Comparison of ENCODE assay signal across 21 cellular contexts in the genomic region with DNA sequence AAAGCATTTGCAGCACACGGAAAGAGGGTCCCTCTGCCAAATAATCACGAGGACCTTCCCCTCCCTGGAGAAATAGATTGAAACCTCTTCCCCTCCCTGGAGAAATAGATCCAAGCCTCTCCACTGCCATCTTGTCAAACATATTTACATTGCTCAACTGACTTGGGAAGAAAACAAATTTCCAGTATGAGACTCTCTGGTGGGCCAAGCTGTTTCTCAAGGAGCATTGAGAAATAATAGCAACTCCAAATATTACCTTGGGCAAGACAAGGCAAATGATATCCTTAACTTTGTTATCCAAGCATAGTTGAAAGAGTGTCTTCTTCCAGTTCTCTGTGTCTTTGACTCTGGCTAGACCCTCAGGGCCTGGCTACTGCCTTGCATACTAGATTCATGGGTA. TPM values are rescaled to one million over a fixed set of nuclear protein-coding genes. Genes with fewer than 3 reads are reported as not detected.
DNase-seq lines count a peak whose midpoint lies in the region; ATAC-seq and TF ChIP-seq lines count a peak whose summit lies in the region.
"Had no signal": no experiment of that assay in that cellular context is flagged by ENCODE, and none has a peak within 500 bp of the region (broad histone marks: within the 10 kb centered on the region; RNA-seq: fewer than 3 reads in every experiment).

No MANE protein-coding gene starts in this region.

- intact Hi-C loops in sciatic nerve (cut with DNase I): no loop called here

- H2AK5ac ChIP-seq in mesenchymal stem cell (ENCODE audit: low read length, severe bottlenecking): no peak overlapping the region

- no peaks in the 10 kb centered on the region for H3K79me1 ChIP-seq in mesenchymal stem cell (replicated peaks; ENCODE audit: low read length, poor library complexity, severe bottlenecking)

- no peak for DNase-seq in SK-N-MC (ENCODE audit: low read depth, low spot score)
- DNase-seq in fibroblast of gingiva (ENCODE audit: low read depth): peak; percentile 27
- no peak for DNase-seq in mesenchymal stem cell
- no peak for DNase-seq in sciatic nerve (ENCODE audit: low spot score)
- DNase-seq in activated CD8-positive, alpha-beta memory T cell treated with anti-CD3 and anti-CD28 coated beads, Interleukin-2, amount 10 ng/mL, durations not matched to agents 7 days and 5 days: no peak
- no peak for DNase-seq in HEK293T (ENCODE audit: extremely low spot score)
- no peak for DNase-seq in COR-L47 (lab: John Stamatoyannopoulos, UW)
- no peak for DNase-seq in NCI-H146 treated with DMSO at 0.1 percent for 48 hours (lab: John Stamatoyannopoulos, UW; ENCODE audit: unreplicated experiment)
- DNase-seq: 8988T; ACHN; BE2C; C1 segment of cervical spinal cord; Caco-2; Calu3; CD4-positive, alpha-beta memory T cell; CD4-positive, CD25-positive, alpha-beta regulatory T cell; CD8-positive, alpha-beta memory T cell; DMS79 treated with DMSO at 0.1 percent for 48 hours; GF-D8 had no signal

- H2BK15ac ChIP-seq in mesenchymal stem cell (ENCODE audit: low read depth, poor library complexity, severe bottlenecking): no peak overlapping the region

- H3K27ac Mint-ChIP-seq in activated CD8-positive, alpha-beta memory T cell treated with anti-CD3 and anti-CD28 coated beads, Interleukin-2, amount 10 ng/mL, durations not matched to agents 7 days and 5 days: no peak overlapping the region
- H3K27ac Mint-ChIP-seq: CD14-positive monocyte; CD4-positive, alpha-beta memory T cell; CD4-positive, CD25-positive, alpha-beta regulatory T cell; CD8-positive, alpha-beta memory T cell had no signal

- no peak overlapping the region for H2BK5ac ChIP-seq in mesenchymal stem cell (ENCODE audit: low read depth, low read length, poor library complexity, severe bottlenecking)

- peak overlapping the region; percentile 27 for H4K91ac ChIP-seq in mesenchymal stem cell (ENCODE audit: low read length)

- H4K8ac ChIP-seq in mesenchymal stem cell (ENCODE audit: low read length): no peak overlapping the region

- H3K23ac ChIP-seq in mesenchymal stem cell (ENCODE audit: low read length in 2 of 2): no peak overlapping the region

- CTCF ChIA-PET in activated CD8-positive, alpha-beta memory T cell treated with anti-CD3 and anti-CD28 coated beads, Interleukin-2, amount 10 ng/mL, durations not matched to agents 7 days and 5 days (lab: Charles Lee): no interaction called here
- CTCF ChIA-PET in HEK293T (lab: Yijun Ruan, JAX): no interaction called here

- H3K4me3 ChIP-seq in SK-N-MC: no peak overlapping the region
- no peak overlapping the region for H3K4me3 ChIP-seq in mesenchymal stem cell (ENCODE audit: insufficient read depth in 1 of 2, low read depth in 1 of 2, low read length in 2 of 2)
- H3K4me3 ChIP-seq: BLaER1 had no signal

- no peaks in the 10 kb centered on the region for H3K4me1 Mint-ChIP-seq in activated CD8-positive, alpha-beta memory T cell treated with anti-CD3 and anti-CD28 coated beads, Interleukin-2, amount 10 ng/mL, durations not matched to agents 7 days and 5 days
- H3K4me1 Mint-ChIP-seq: CD4-positive, alpha-beta memory T cell; CD4-positive, CD25-positive, alpha-beta regulatory T cell; CD8-positive, alpha-beta memory T cell had no signal

- H3K27ac ChIP-seq in SK-N-MC (peak overlapping the region; percentile 96), mesenchymal stem cell (ENCODE audit: low read length, poor library complexity, severe bottlenecking) (no peak overlapping the region)
- H3K27ac ChIP-seq: BLaER1 had no signal

- H3K9me3 ChIP-seq in SK-N-MC (ENCODE audit: low read depth, low read length): no peaks in the 10 kb centered on the region
- no peaks in the 10 kb centered on the region for H3K9me3 ChIP-seq in mesenchymal stem cell (ENCODE audit: control insufficient read depth, low read length)
- H3K9me3 ChIP-seq: BE2C, BLaER1, Caco-2 had no signal

- H3K36me3 ChIP-seq in SK-N-MC (ENCODE audit: insufficient read depth, low read length): no peaks in the 10 kb centered on the region; the same call in 1 of the 2 replicates
- H3K36me3 ChIP-seq in mesenchymal stem cell (ENCODE audit: control insufficient read depth in 1 of 2, insufficient read depth in 2 of 2, low read depth in 1 of 2, low read length in 2 of 2): no peaks in the 10 kb centered on the region
- H3K36me3 ChIP-seq: BE2C, BLaER1 had no signal

- no peak overlapping the region for H3K4ac ChIP-seq in mesenchymal stem cell (ENCODE audit: low read depth in 1 of 2, low read length in 2 of 2)

- no peaks in the 10 kb centered on the region for H3K36me3 Mint-ChIP-seq in activated CD8-positive, alpha-beta memory T cell treated with anti-CD3 and anti-CD28 coated beads, Interleukin-2, amount 10 ng/mL, durations not matched to agents 7 days and 5 days
- H3K36me3 Mint-ChIP-seq: CD14-positive monocyte; CD4-positive, alpha-beta memory T cell; CD4-positive, CD25-positive, alpha-beta regulatory T cell had no signal

- no peak overlapping the region for H2BK120ac ChIP-seq in mesenchymal stem cell (ENCODE audit: low read depth, low read length)

- no peak overlapping the region for H3K4me2 ChIP-seq in mesenchymal stem cell (ENCODE audit: low read length, poor library complexity, severe bottlenecking)
- H3K4me2 ChIP-seq: BLaER1 had no signal

- H3K14ac ChIP-seq in mesenchymal stem cell (ENCODE audit: low read length in 2 of 2): no peak overlapping the region

- H3K18ac ChIP-seq in mesenchymal stem cell (ENCODE audit: low read depth in 1 of 2, low read length in 2 of 2): no peak overlapping the region

- H3K27me3 ChIP-seq in mesenchymal stem cell (ENCODE audit: control insufficient read depth in 1 of 2, insufficient read depth in 1 of 2, low read length in 2 of 2): peaks cover 0 to 21% of the 10 kb centered on the region in 2 experiments
- H3K27me3 ChIP-seq: BE2C, BLaER1 had no signal

- H3K4me1 ChIP-seq in mesenchymal stem cell (ENCODE audit: control insufficient read depth, insufficient read depth, low read depth, low read length): no peaks in the 10 kb centered on the region
- H3K4me1 ChIP-seq: BE2C, BLaER1, Caco-2 had no signal

- POLR2A ChIA-PET in HEK293T (lab: Yijun Ruan, JAX): no interaction called here

- peaks cover 3% of the 10 kb centered on the region for H3K9me3 Mint-ChIP-seq in activated CD8-positive, alpha-beta memory T cell treated with anti-CD3 and anti-CD28 coated beads, Interleukin-2, amount 10 ng/mL, durations not matched to agents 7 days and 5 days (ENCODE audit: low read depth)

- H3K9ac ChIP-seq in SK-N-MC (ENCODE audit: insufficient read length) (no peak overlapping the region), mesenchymal stem cell (ENCODE audit: low read length) (no peak overlapping the region)
- H3K9ac ChIP-seq: BLaER1 had no signal

- no peak overlapping the region for H3K4me3 Mint-ChIP-seq in activated CD8-positive, alpha-beta memory T cell treated with anti-CD3 and anti-CD28 coated beads, Interleukin-2, amount 10 ng/mL, durations not matched to agents 7 days and 5 days
- H3K4me3 Mint-ChIP-seq: CD14-positive monocyte; CD4-positive, alpha-beta memory T cell; CD4-positive, CD25-positive, alpha-beta regulatory T cell; CD8-positive, alpha-beta memory T cell had no signal

- peak; percentile 69 for ATAC-seq in sciatic nerve
- no peak for ATAC-seq in activated CD8-positive, alpha-beta memory T cell treated with anti-CD3 and anti-CD28 coated beads, Interleukin-2, amount 10 ng/mL, durations not matched to agents 7 days and 5 days

- 87% methylated on average over 2 of the region's 2 CpGs for WGBS in mesenchymal stem cell

- H2AFZ ChIP-seq in mesenchymal stem cell (ENCODE audit: low read depth, low read length): no peak overlapping the region

- no peaks in the 10 kb centered on the region for H3K27me3 Mint-ChIP-seq in activated CD8-positive, alpha-beta memory T cell treated with anti-CD3 and anti-CD28 coated beads, Interleukin-2, amount 10 ng/mL, durations not matched to agents 7 days and 5 days

- peak overlapping the region in 1 of 2 experiments; percentile 39 for H2BK12ac ChIP-seq in mesenchymal stem cell (ENCODE audit: low read length in 2 of 2)

TF ChIP-seq in HEK293T, 16 proteins besides CTCF, POLR2A, EP300 and RAD21:
- TF ChIP-seq TARDBP (IDR thresholded peaks at IDR 0.05) (no peak), BHLHE40 (IDR thresholded peaks at IDR 0.05; ENCODE audit: borderline replicate concordance) (no peak), ZNF384 (IDR thresholded peaks at IDR 0.05) (no peak), HDGF (IDR thresholded peaks at IDR 0.05; ENCODE audit: borderline replicate concordance) (no peak), SUZ12 (IDR thresholded peaks at IDR 0.05) (no peak), L3MBTL2 (conservative IDR thresholded peaks at IDR 0.05) (no peak)

RNA-seq across cellular contexts. Expression of a gene that starts 45.2 kb away (rescaled TPM):
- polyA plus RNA-seq in mesenchymal stem cell (2013, experiment 1 of 2): 11.3 TPM
- polyA plus RNA-seq in mesenchymal stem cell (2013, experiment 2 of 2): 10.8 TPM
- total RNA-seq in sciatic nerve: 19.7 TPM
- total RNA-seq in activated CD8-positive, alpha-beta memory T cell treated with anti-CD3 and anti-CD28 coated beads, Interleukin-2, amount 10 ng/mL, durations not matched to agents 7 days and 5 days: not detected
- total RNA-seq: Calu3; CD4-positive, alpha-beta memory T cell; CD8-positive, alpha-beta memory T cell had no signal
- polyA plus RNA-seq: CD14-positive monocyte; CD4-positive, alpha-beta memory T cell had no signal

Comparison
In these comparisons a context has a peak if more than half of its experiments do, and no peak if none do; other contexts are left out.
1. RNA of a gene that starts 45.2 kb away (total RNA-seq): 19.7 TPM in sciatic nerve (single experiment); not detected in activated CD8-positive, alpha-beta memory T cell treated with anti-CD3 and anti-CD28 coated beads, Interleukin-2, amount 10 ng/mL, durations not matched to agents 7 days and 5 days; every median in the first group is over 10 times any median in the second.